ENCODE assay signal across 8 cellular contexts in genomic region chr3:104102386-104102785, GRCh38.
DNase-seq lines count a peak whose midpoint lies in the region; ATAC-seq and TF ChIP-seq lines count a peak whose summit lies in the region.

No MANE protein-coding gene starts in this region.

- H3K36me3 ChIP-seq in esophagus muscularis mucosa = no peaks in the 10 kb centered on the region

- ATAC-seq in GM19351 (IDR thresholded peaks at IDR 0.05; ENCODE audit: unreplicated experiment) (peak; percentile 97), HG03135 (IDR thresholded peaks at IDR 0.05; ENCODE audit: unreplicated experiment) (peak; percentile 89)

- TF ChIP-seq POLR2A in esophagus muscularis mucosa (IDR thresholded peaks at IDR 0.05; ENCODE audit: low read depth) = no peak

- no peak overlapping the region for H3K27ac ChIP-seq in esophagus muscularis mucosa (replicated peaks in 1 of 4)

- intact Hi-C loops in esophagus muscularis mucosa (cut with DNase I) = no loop called here

- 11% methylated on average over 3 of the region's 3 CpGs for WGBS in esophagus muscularis mucosa

- no peaks in the 10 kb centered on the region for H3K27me3 ChIP-seq in esophagus muscularis mucosa

- H3K4me1 ChIP-seq in esophagus muscularis mucosa = no peaks in the 10 kb centered on the region

- no peak overlapping the region for H3K4me3 ChIP-seq in esophagus muscularis mucosa

- no peaks in the 10 kb centered on the region for H3K9me3 ChIP-seq in esophagus muscularis mucosa

- TF ChIP-seq EP300 in esophagus muscularis mucosa (IDR thresholded peaks at IDR 0.05) = no peak

- DNase-seq in DMS53 (lab: John Stamatoyannopoulos, UW) (peak; percentile 73), NCI-H2171 treated with DMSO at 0.1 percent for 48 hours (lab: John Stamatoyannopoulos, UW) (peak; percentile 57), brain pericyte (ENCODE audit: low read depth, low spot score) (peak; percentile 24), myocyte (ENCODE audit: low read depth) (peak; percentile 44), esophagus muscularis mucosa (ENCODE audit: extremely low spot score) (no peak)
- no peak for DNase-seq in central memory CD4-positive, alpha-beta T cell

- TF ChIP-seq CTCF in esophagus muscularis mucosa (IDR thresholded peaks at IDR 0.05) = peak in 1 of 3 experiments; percentile 22

Comparison
In these comparisons a context has a peak if more than half of its experiments do, and no peak if none do; other contexts are left out.
1. DNase-seq: peak in DMS53 (single experiment), NCI-H2171 treated with DMSO at 0.1 percent for 48 hours (single experiment), brain pericyte (single experiment) and myocyte (single experiment); none in esophagus muscularis mucosa (single experiment) and central memory CD4-positive, alpha-beta T cell (single experiment).